In the genomic region with DNA sequence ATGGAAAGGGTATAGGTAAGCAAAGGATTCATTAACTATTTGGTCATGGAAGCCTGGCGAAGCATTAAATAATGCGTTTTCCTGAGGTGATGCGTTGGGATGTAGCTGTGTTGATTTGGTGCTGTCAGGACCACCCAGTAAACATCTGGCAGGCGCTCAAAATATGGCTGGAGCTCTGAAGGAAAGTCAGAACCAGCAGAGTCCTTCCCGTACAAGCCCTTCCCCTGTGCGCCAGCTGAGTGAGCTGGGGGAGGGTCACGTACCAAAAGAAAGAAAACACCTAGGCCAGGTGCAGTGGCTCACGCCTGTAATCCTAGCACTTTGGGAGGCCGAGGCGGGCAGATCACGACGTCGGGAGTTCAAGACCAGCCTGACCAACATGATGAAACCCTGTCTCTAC, we compare ENCODE assay signal across 18 cellular contexts. TPM values are rescaled to one million over a fixed set of nuclear protein-coding genes. Genes with fewer than 3 reads are reported as not detected.
DNase-seq lines count a peak whose midpoint lies in the region; ATAC-seq and TF ChIP-seq lines count a peak whose summit lies in the region.
"Had no signal": no experiment of that assay in that cellular context is flagged by ENCODE, and none has a peak within 500 bp of the region (broad histone marks: within the 10 kb centered on the region; RNA-seq: fewer than 3 reads in every experiment).

No MANE protein-coding gene starts in this region.

- H3K27ac Mint-ChIP-seq in T-helper 17 cell: peak overlapping the region; percentile 43
- H3K27ac Mint-ChIP-seq: CD4-positive, alpha-beta T cell had no signal

- DNase-seq in T-helper 17 cell (no peak), iPS-NIHi7 (ENCODE audit: extremely low spot score) (peak; percentile 6), mesenteric fat pad (ENCODE audit: low spot score) (peak; percentile 37), stomach (peak; percentile 16), esophagus muscularis mucosa (ENCODE audit: extremely low spot score) (no peak), A172 (ENCODE audit: low spot score) (no peak)
- DNase-seq: AML-193; Calu3; CD4-positive, alpha-beta T cell; GF-D8; KG1 had no signal

- ATAC-seq in T-helper 17 cell (no peak), HG03175 (IDR thresholded peaks at IDR 0.05; ENCODE audit: unreplicated experiment) (no peak), HG03097 (IDR thresholded peaks at IDR 0.05; ENCODE audit: low FRiP score, unreplicated experiment) (no peak)
- ATAC-seq: A549, HepG2 had no signal

- intact Hi-C loops in stomach (cut with DNase I; ENCODE audit: low total_unique reads): no loop called here
- intact Hi-C loops in esophagus muscularis mucosa (cut with DNase I): no loop called here

- TF ChIP-seq POLR2A in stomach (IDR thresholded peaks at IDR 0.05) (no peak), esophagus muscularis mucosa (IDR thresholded peaks at IDR 0.05; ENCODE audit: low read depth) (no peak)

- H3K4me1 Mint-ChIP-seq in T-helper 17 cell: peaks cover 4% of the 10 kb centered on the region

- H3K9me3 ChIP-seq in T-helper 17 cell (ENCODE audit: control insufficient read depth, low read length, poor library complexity, severe bottlenecking) (no peaks in the 10 kb centered on the region), stomach (no peaks in the 10 kb centered on the region), esophagus muscularis mucosa (no peaks in the 10 kb centered on the region)
- H3K9me3 ChIP-seq: A549, HAP-1 had no signal

- H3K27ac ChIP-seq in stomach (no peak overlapping the region), esophagus muscularis mucosa (replicated peaks in 1 of 4) (no peak overlapping the region)
- H3K27ac ChIP-seq: A549, C4-2B had no signal

- no peak overlapping the region for H3K4me3 Mint-ChIP-seq in T-helper 17 cell
- H3K4me3 Mint-ChIP-seq: CD4-positive, alpha-beta T cell had no signal

- no peak overlapping the region for H3K4me3 ChIP-seq in stomach
- no peak overlapping the region for H3K4me3 ChIP-seq in esophagus muscularis mucosa
- H3K4me3 ChIP-seq: A549, HAP-1 had no signal

- H3K4me1 ChIP-seq in stomach: no peaks in the 10 kb centered on the region
- H3K4me1 ChIP-seq in esophagus muscularis mucosa: no peaks in the 10 kb centered on the region
- H3K4me1 ChIP-seq: A549, HAP-1 had no signal

- H3K36me3 Mint-ChIP-seq in T-helper 17 cell (ENCODE audit: low read depth): peaks cover 5% of the 10 kb centered on the region

- H3K36me3 ChIP-seq in stomach (no peaks in the 10 kb centered on the region), esophagus muscularis mucosa (no peaks in the 10 kb centered on the region)
- H3K36me3 ChIP-seq: HAP-1 had no signal

- peaks cover 19% of the 10 kb centered on the region for H3K27me3 Mint-ChIP-seq in T-helper 17 cell
- H3K27me3 Mint-ChIP-seq: CD4-positive, alpha-beta T cell had no signal

- H3K27me3 ChIP-seq in stomach (peaks cover 0 to 30% (median 0%) of the 10 kb centered on the region in 3 donors), esophagus muscularis mucosa (peaks cover 0 to 33% (median 0%) of the 10 kb centered on the region in 4 donors)

- TF ChIP-seq EP300 in stomach (IDR thresholded peaks at IDR 0.05): no peak
- TF ChIP-seq EP300 in esophagus muscularis mucosa (IDR thresholded peaks at IDR 0.05): no peak

- TF ChIP-seq CTCF in stomach (IDR thresholded peaks at IDR 0.05) (no peak), esophagus muscularis mucosa (IDR thresholded peaks at IDR 0.05) (no peak)

- 78 to 87% (median 80%) methylated on average over 10 to 13 of the region's 13 CpGs for WGBS in stomach, 5 donors
- WGBS in esophagus muscularis mucosa: 74% methylated on average over 13 of the region's 13 CpGs

RNA-seq across cellular contexts. Expression of a gene that starts 55.7 kb away (rescaled TPM):
- total RNA-seq in T-helper 17 cell: under 1 TPM in 1 of 2 donors, not detected in 1; 0.29 TPM
- total RNA-seq in mesenteric fat pad: 1.1 TPM
- total RNA-seq in stomach: 1 to 10 TPM in 3 of 5 donors, under 1 TPM in 1, not detected in 1; 0.14 to 3.1 (median 1.3) TPM
- polyA plus RNA-seq in stomach: under 1 TPM; 0.13 to 0.44 (median 0.31) TPM
- 1 to 10 TPM; 1.1 to 2.1 (median 1.3) TPM for total RNA-seq in esophagus muscularis mucosa
- not detected in 2 replicates for total RNA-seq in A172 (2014; rRNA removed; shearing (Covaris generic))
- total RNA-seq: CD4-positive, alpha-beta T cell; HepG2 had no signal
- polyA plus RNA-seq: BJ, HepG2 had no signal

Comparison
In these comparisons a context has a peak if more than half of its experiments do, and no peak if none do; other contexts are left out.
1. DNase-seq: peak in iPS-NIHi7 (single experiment), mesenteric fat pad (single experiment) and stomach (single experiment); none in T-helper 17 cell (0 of 3), esophagus muscularis mucosa (single experiment) and A172 (single experiment).